Comparison of ENCODE assay signal across 11 cellular contexts in genomic region chr9:4555251-4555650, GRCh38.
A peak's percentile ranks its signal among the peaks of the same experiment; 100 is the strongest.
DNase-seq lines count a peak whose midpoint lies in the region; ATAC-seq and TF ChIP-seq lines count a peak whose summit lies in the region.
"Had no signal": no experiment of that assay in that cellular context is flagged by ENCODE, and none has a peak within 500 bp of the region (broad histone marks: within the 10 kb centered on the region; RNA-seq: fewer than 3 reads in every experiment).

No MANE protein-coding gene starts in this region.

- TF ChIP-seq CTCF in lower lobe of right lung (IDR thresholded peaks at IDR 0.05): no peak

- H3K4me1 ChIP-seq in lower lobe of right lung: peaks cover 17% of the 10 kb centered on the region
- H3K4me1 ChIP-seq: spleen had no signal

- no peak overlapping the region for H3K4me3 ChIP-seq in lower lobe of right lung
- H3K4me3 ChIP-seq: spleen had no signal

- peak overlapping the region; percentile 34 for H3K27ac ChIP-seq in lower lobe of right lung
- H3K27ac ChIP-seq: spleen had no signal

- H3K36me3 ChIP-seq in lower lobe of right lung: no peaks in the 10 kb centered on the region
- H3K36me3 ChIP-seq: spleen had no signal

- no peak for ATAC-seq in lower lobe of right lung
- ATAC-seq: activated T-cell treated with anti-CD3 and anti-CD28 coated beads, Interleukin-2, amount 50 U/mL, for 72 hours had no signal

- no peaks in the 10 kb centered on the region for H3K9me3 ChIP-seq in lower lobe of right lung
- H3K9me3 ChIP-seq: spleen had no signal

- intact Hi-C loops in lower lobe of right lung (cut with DNase I): no loop called here

- no peaks in the 10 kb centered on the region for H3K27me3 ChIP-seq in lower lobe of right lung (ENCODE audit: low read depth)
- H3K27me3 ChIP-seq: spleen had no signal

- DNase-seq in Daoy (ENCODE audit: low read depth) (peak; percentile 84), NCI-H1105 treated with DMSO at 0.1 percent for 48 hours (lab: John Stamatoyannopoulos, UW) (peak; percentile 57), amniotic epithelial cell (ENCODE audit: low read depth) (peak; percentile 20), lower lobe of right lung (no peak), ureter (ENCODE audit: low spot score) (no peak), midbrain (lab: John Stamatoyannopoulos, UW) (no peak)
- no peak for DNase-seq in stimulated activated CD4-positive, alpha-beta T cell treated with anti-CD3 and anti-CD28 coated beads, Interleukin-15, amount 100 ng/mL, for 24 hours
- DNase-seq: activated T-cell treated with anti-CD3 and anti-CD28 coated beads, Interleukin-2, amount 50 U/mL, for 72 hours; cortex of kidney; hypothalamus; spleen had no signal

Comparison
In these comparisons a context has a peak if more than half of its experiments do, and no peak if none do; other contexts are left out.
1. DNase-seq: peak in Daoy (single experiment), NCI-H1105 treated with DMSO at 0.1 percent for 48 hours (single experiment) and amniotic epithelial cell (single experiment); none in lower lobe of right lung (single experiment), stimulated activated CD4-positive, alpha-beta T cell treated with anti-CD3 and anti-CD28 coated beads, Interleukin-15, amount 100 ng/mL, for 24 hours (single experiment), ureter (single experiment) and midbrain (single experiment).